Comparison of ENCODE assay signal across 8 cellular contexts in genomic region chr9:77751341-77752091, GRCh38.
DNase-seq lines count a peak whose midpoint lies in the region; ATAC-seq and TF ChIP-seq lines count a peak whose summit lies in the region.

No MANE protein-coding gene starts in this region.

- H3K9me3 ChIP-seq in right atrium auricular region (peaks cover 0 to 4% of the 10 kb centered on the region in 2 donors), neutrophil (no peaks in the 10 kb centered on the region)

- no peaks in the 10 kb centered on the region for H3K27me3 ChIP-seq in right atrium auricular region
- H3K27me3 ChIP-seq in neutrophil, result no peaks in the 10 kb centered on the region

- peaks cover 0 to 5% of the 10 kb centered on the region in 2 donors for H3K4me1 ChIP-seq in right atrium auricular region
- no peaks in the 10 kb centered on the region for H3K4me1 ChIP-seq in neutrophil (ENCODE audit: control insufficient read depth in 1 of 2, insufficient read depth in 1 of 2, low read depth in 1 of 2, low read length in 1 of 2)

- intact Hi-C loops in Right ventricle myocardium superior (cut with DNase I), result loop anchor here (10.0 kb wide), 1 partner anchor 317 kb away; no protein-coding TSS in a partner anchor

- TF ChIP-seq CTCF in right atrium auricular region (IDR thresholded peaks at IDR 0.05) (peak in 1 of 2 donors; percentile 68), fibroblast of mammary gland (conservative IDR thresholded peaks at IDR 0.05; ENCODE audit: control insufficient read depth, insufficient read depth, low read depth, low read length) (peak; percentile 55), neutrophil (IDR thresholded peaks at IDR 0.05) (no peak)

- no peak overlapping the region for H3K4me3 ChIP-seq in right atrium auricular region
- no peak overlapping the region for H3K4me3 ChIP-seq in fibroblast of mammary gland (ENCODE audit: control insufficient read depth, low read depth, low read length)
- no peak overlapping the region for H3K4me3 ChIP-seq in neutrophil (ENCODE audit: low read depth in 1 of 2, low read length in 1 of 2)

- H3K27ac ChIP-seq in right atrium auricular region (no peak overlapping the region), neutrophil (peak overlapping the region; percentile 44)

- H3K36me3 ChIP-seq in right atrium auricular region, result no peaks in the 10 kb centered on the region
- H3K36me3 ChIP-seq in neutrophil, result peaks cover 10% of the 10 kb centered on the region

- DNase-seq in Right ventricle myocardium superior, result no peak
- DNase-seq in right atrium auricular region (ENCODE audit: low spot score), result no peak
- peak; percentile 33 for DNase-seq in NCI-H128 (lab: John Stamatoyannopoulos, UW; ENCODE audit: unreplicated experiment)
- DNase-seq in SW 1271 (lab: John Stamatoyannopoulos, UW), result peak; percentile 42 to 67
- DNase-seq in fibroblast of mammary gland (ENCODE audit: low read depth), result peak; percentile 79

- ATAC-seq in Right ventricle myocardium superior (ENCODE audit: poor library complexity) (peak; percentile 77), GM19397 (IDR thresholded peaks at IDR 0.05; ENCODE audit: unreplicated experiment) (no peak), GM21529 (IDR thresholded peaks at IDR 0.05; ENCODE audit: unreplicated experiment) (no peak)

Comparison
In these comparisons a context has a peak if more than half of its experiments do, and no peak if none do; other contexts are left out.
1. DNase-seq: peak in NCI-H128 (single experiment), SW 1271 (2 of 2) and fibroblast of mammary gland (single experiment); none in Right ventricle myocardium superior (single experiment) and right atrium auricular region (single experiment).